Comparison of ENCODE assay signal across 8 cellular contexts in the genomic region with DNA sequence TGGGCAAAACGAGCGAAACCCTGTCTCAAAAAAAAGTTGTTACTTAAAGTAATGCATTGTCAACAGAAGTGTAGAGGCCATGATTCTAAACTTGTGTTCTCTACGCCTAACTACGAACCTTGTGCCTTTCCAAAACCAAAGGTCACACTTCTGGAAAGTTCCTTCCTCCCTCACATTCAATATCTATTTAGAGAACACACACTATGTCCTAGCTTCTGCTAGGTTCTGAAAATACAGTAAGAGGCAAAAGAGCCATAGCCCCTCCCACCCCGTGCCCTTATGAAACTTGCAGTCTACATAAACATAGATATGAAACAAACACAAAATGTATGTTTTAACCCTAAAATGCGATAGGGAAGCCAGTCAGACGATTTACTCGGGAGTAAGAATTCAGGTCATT.
A peak's percentile ranks its signal among the peaks of the same experiment; 100 is the strongest.
DNase-seq lines count a peak whose midpoint lies in the region; ATAC-seq and FAIRE-seq lines count a peak whose summit lies in the region.

No MANE protein-coding gene starts in this region.

- no peaks in the 10 kb centered on the region for H3K9me3 Mint-ChIP-seq in central memory CD8-positive, alpha-beta T cell

- no peaks in the 10 kb centered on the region for H3K27me3 ChIP-seq in mucosa of stomach (ENCODE audit: control insufficient read depth, insufficient read depth, low read length)

- ATAC-seq in GM18873 (IDR thresholded peaks at IDR 0.05; ENCODE audit: low FRiP score, unreplicated experiment) (peak; percentile 1), HG03432 (IDR thresholded peaks at IDR 0.05; ENCODE audit: unreplicated experiment) (peak; percentile 9), GM21360 (IDR thresholded peaks at IDR 0.05; ENCODE audit: unreplicated experiment) (no peak)
- peak; percentile 10 for ATAC-seq in central memory CD8-positive, alpha-beta T cell (replicated peaks; ENCODE audit: extremely low read depth, poor library complexity, severe bottlenecking)

- peaks cover 9% of the 10 kb centered on the region for H3K4me1 Mint-ChIP-seq in central memory CD8-positive, alpha-beta T cell

- H3K27ac Mint-ChIP-seq in central memory CD8-positive, alpha-beta T cell (ENCODE audit: low read depth): peak overlapping the region; percentile 96

- H3K4me1 ChIP-seq in mucosa of stomach (ENCODE audit: control insufficient read depth, insufficient read depth, low read length): peaks cover 5% of the 10 kb centered on the region

- no peak for DNase-seq in central memory CD8-positive, alpha-beta T cell (ENCODE audit: low spot score in 2 of 2)
- DNase-seq in NCI-H1694 treated with DMSO at 0.1 percent for 48 hours (lab: John Stamatoyannopoulos, UW) (no peak), iPS-NIHi7 (ENCODE audit: extremely low spot score) (no peak), HTR-8/SVneo (ENCODE audit: insufficient read length, low spot score) (no peak)

- peak overlapping the region; percentile 91 for H3K4me3 Mint-ChIP-seq in central memory CD8-positive, alpha-beta T cell

- peak overlapping the region; percentile 65 for H3K9ac ChIP-seq in mucosa of stomach (ENCODE audit: low read length)

- peak overlapping the region; percentile 52 for H3K4me3 ChIP-seq in mucosa of stomach (ENCODE audit: low read length)

- no peaks in the 10 kb centered on the region for H3K36me3 ChIP-seq in mucosa of stomach (ENCODE audit: control insufficient read depth, insufficient read depth, low read length)

- H3K36me3 Mint-ChIP-seq in central memory CD8-positive, alpha-beta T cell (ENCODE audit: insufficient read depth): peaks cover 17% of the 10 kb centered on the region

- H3K27me3 Mint-ChIP-seq in central memory CD8-positive, alpha-beta T cell: no peaks in the 10 kb centered on the region

- FAIRE-seq in HTR-8/SVneo (lab: Jason Lieb, UNC): no peak

- no peaks in the 10 kb centered on the region for H3K9me3 ChIP-seq in mucosa of stomach (ENCODE audit: control insufficient read depth, low read length)
